ENCODE assay signal across 6 cellular contexts in the genomic region with DNA sequence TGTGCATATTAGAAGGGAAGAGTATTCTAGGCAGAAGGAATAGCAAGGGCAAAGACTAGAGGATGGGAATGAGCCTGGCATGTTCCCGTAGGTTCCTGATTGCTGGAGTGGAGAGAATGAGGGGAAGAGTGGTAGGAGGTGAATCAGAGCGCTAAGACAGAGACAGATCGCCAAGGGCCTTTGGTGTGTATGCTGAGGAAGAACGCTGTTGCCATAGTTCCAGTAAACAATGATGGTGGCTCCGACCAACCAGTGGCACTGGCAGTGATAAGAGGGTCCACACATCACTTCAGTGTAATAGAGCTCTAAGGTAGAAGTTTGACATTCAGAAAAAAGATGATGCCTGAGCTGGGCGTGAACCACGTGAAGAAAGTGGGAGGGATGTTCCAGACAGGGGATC. TPM values are rescaled to one million over a fixed set of nuclear protein-coding genes. Genes with fewer than 3 reads are reported as not detected.
DNase-seq lines count a peak whose midpoint lies in the region; ATAC-seq, FAIRE-seq and TF ChIP-seq lines count a peak whose summit lies in the region.

No MANE protein-coding gene starts in this region.

- POLR2A ChIA-PET in Panc1 (lab: Charles Lee): interaction anchor here (0.5 kb wide), 1 partner anchor 88 kb away, joined by 7 read pairs; no protein-coding TSS in a partner anchor

- peak overlapping the region; percentile 83 for H3K9ac ChIP-seq in keratinocyte (ENCODE audit: control insufficient read depth, extremely low read depth, insufficient read depth, low read length)

- CTCF ChIA-PET in Panc1 (lab: Charles Lee): no interaction called here

- H3K27ac ChIP-seq in Panc1 (ENCODE audit: low read length) (peak overlapping the region; percentile 86), keratinocyte (ENCODE audit: control insufficient read depth, insufficient read depth, low read length) (peak overlapping the region; percentile 84)

- H3K27me3 ChIP-seq in Panc1 (ENCODE audit: control insufficient read depth, insufficient read depth, low read length): no peaks in the 10 kb centered on the region
- H3K27me3 ChIP-seq in keratinocyte (ENCODE audit: control insufficient read depth, extremely low read depth, insufficient read depth, low read length): no peaks in the 10 kb centered on the region

- H3K79me2 ChIP-seq in keratinocyte (ENCODE audit: control insufficient read depth, insufficient read depth, low read length): peaks cover 15% of the 10 kb centered on the region

- no peak for FAIRE-seq in keratinocyte (lab: Jason Lieb, UNC)

- dilution Hi-C loops in keratinocyte (cut with MboI; ENCODE audit: extremely low pct_ligation_motif_present, low sequenced_read_pairs): no loop called here

- H3K9me1 ChIP-seq in keratinocyte (ENCODE audit: control insufficient read depth, extremely low read depth, insufficient read depth, low read length): no peaks in the 10 kb centered on the region

- no peaks in the 10 kb centered on the region; the same call in none of the 2 replicates for H3K36me3 ChIP-seq in Panc1 (ENCODE audit: control insufficient read depth, insufficient read depth, low read length)
- no peaks in the 10 kb centered on the region for H3K36me3 ChIP-seq in keratinocyte (ENCODE audit: control insufficient read depth in 2 of 2, extremely low read depth in 1 of 2, insufficient read depth in 2 of 2, low read length in 2 of 2)

- ATAC-seq in Panc1 (no peak), HG02763 (IDR thresholded peaks at IDR 0.05; ENCODE audit: unreplicated experiment) (no peak)

- BruUV-seq in Panc1 (replicated peaks; lab: Mats Ljungman, UMichigan): TSS peak; percentile 87

- DNase-seq in AG09309 (ENCODE audit: low read depth) (no peak), Panc1 (ENCODE audit: low read depth, low spot score) (no peak), keratinocyte (ENCODE audit: low read depth, low spot score) (no peak), NOMO-1 treated with DMSO at 0.1 percent for 48 hours (lab: John Stamatoyannopoulos, UW; ENCODE audit: unreplicated experiment) (no peak), NCI-H82 treated with DMSO at 0.1 percent for 48 hours (lab: John Stamatoyannopoulos, UW; ENCODE audit: unreplicated experiment) (no peak)

- no peak overlapping the region for H2AFZ ChIP-seq in keratinocyte (ENCODE audit: control insufficient read depth, low read length)

- TF ChIP-seq CTCF in AG09309 (IDR thresholded peaks at IDR 0.05; ENCODE audit: control insufficient read depth, insufficient read depth, low read depth, low read length, missing control alignments) (no peak), Panc1 (IDR thresholded peaks at IDR 0.05) (no peak), keratinocyte (optimal IDR thresholded peaks at IDR 0.05 in 1 of 3, IDR thresholded peaks at IDR 0.05 in 1 of 3, conservative IDR thresholded peaks at IDR 0.05 in 1 of 3; ENCODE audit: extremely low read depth in 1 of 3, insufficient read depth in 2 of 3, low read length in 3 of 3) (no peak)

- H3K4me1 ChIP-seq in Panc1 (ENCODE audit: control insufficient read depth, insufficient read depth, low read length) (peaks cover 4% of the 10 kb centered on the region; the same call in 1 of the 2 replicates), keratinocyte (ENCODE audit: control insufficient read depth, extremely low read depth, insufficient read depth, low read length) (peaks cover 9% of the 10 kb centered on the region)

- H3K4me3 ChIP-seq in AG09309 (ENCODE audit: control insufficient read depth, low read depth, low read length) (peak overlapping the region; percentile 92), Panc1 (ENCODE audit: low read depth in 2 of 2, low read length in 2 of 2) (peak overlapping the region; percentile 70 to 75), keratinocyte (ENCODE audit: control insufficient read depth in 2 of 3, extremely low read depth in 1 of 3, insufficient read depth in 2 of 3, low read depth in 1 of 3, low read length in 3 of 3) (peak overlapping the region; percentile 55 to 79 (median 62))

- no peaks in the 10 kb centered on the region for H3K9me3 ChIP-seq in Panc1 (ENCODE audit: control insufficient read depth, insufficient read depth, low read depth, low read length)
- no peaks in the 10 kb centered on the region for H3K9me3 ChIP-seq in keratinocyte (ENCODE audit: control insufficient read depth, low read depth, low read length)

- intact Hi-C loops in Panc1 (cut with micrococcal nuclease; ENCODE audit: unreplicated experiment): no loop called here

- in situ Hi-C loops in Panc1 (cut with HindIII; ENCODE audit: low pct_unique_long_range_greater_than_20kb, low sequenced_read_pairs): no loop called here

- peak overlapping the region; percentile 79 for H3K4me2 ChIP-seq in keratinocyte (ENCODE audit: control insufficient read depth, extremely low read depth, insufficient read depth, low read depth, low read length)

- H4K20me1 ChIP-seq in keratinocyte (ENCODE audit: control insufficient read depth, extremely low read depth, insufficient read depth, low read length): no peaks in the 10 kb centered on the region

RNA-seq across cellular contexts. Expression of gene TBC1D25, which starts 1.0 kb away (rescaled TPM):
- 29.4 TPM for total RNA-seq in Panc1 (2021; ENCODE audit: unreplicated experiment)
- 39.7 TPM for polyA plus RNA-seq in Panc1 (2012; ENCODE audit: insufficient read length)
- polyA plus RNA-seq in keratinocyte: 6.1 to 11.9 TPM (median 9.2 TPM) in 3 replicates
- 8.2 TPM for polyA plus RNA-seq in keratinocyte (2011; ENCODE audit: low read depth)
- polyA plus RNA-seq in keratinocyte (2011; cell fraction: cytosol; rRNA removed): 6.7 and 11.9 TPM in 2 replicates
- polyA plus RNA-seq in keratinocyte (2011; cell fraction: nucleus; rRNA removed): 12.2 and 15.6 TPM in 2 replicates
- 8.8 and 15.8 TPM in 2 replicates for polyA plus RNA-seq in keratinocyte (2012; ENCODE audit: low replicate concordance)
- 8.2 to 37.2 TPM (median 20.4 TPM) in 3 replicates for polyA minus RNA-seq in keratinocyte
- 9.8 TPM for polyA minus RNA-seq in keratinocyte (2011; cell fraction: cytosol; rRNA and poly(A)+ RNA removed)
- polyA minus RNA-seq in keratinocyte (2011; cell fraction: nucleus; rRNA and poly(A)+ RNA removed): 6.9 and 10.6 TPM in 2 replicates

RNA-seq across cellular contexts. Expression of gene EBP, which starts 18.9 kb away (rescaled TPM):
- total RNA-seq in Panc1 (2021; ENCODE audit: unreplicated experiment): 157 TPM
- 118 TPM for polyA plus RNA-seq in Panc1 (2012; ENCODE audit: insufficient read length)
- 157 to 285 TPM (median 194 TPM) in 3 replicates for polyA plus RNA-seq in keratinocyte
- 30.6 TPM for polyA plus RNA-seq in keratinocyte (2011; ENCODE audit: low read depth)
- 89.5 and 123 TPM in 2 replicates for polyA plus RNA-seq in keratinocyte (2011; cell fraction: cytosol; rRNA removed)
- 173 and 180 TPM in 2 replicates for polyA plus RNA-seq in keratinocyte (2011; cell fraction: nucleus; rRNA removed)
- polyA plus RNA-seq in keratinocyte (2012; ENCODE audit: low replicate concordance): 87.8 and 273 TPM in 2 replicates
- 265 to 582 TPM (median 337 TPM) in 3 replicates for polyA minus RNA-seq in keratinocyte
- polyA minus RNA-seq in keratinocyte (2011; cell fraction: cytosol; rRNA and poly(A)+ RNA removed): 143 TPM
- polyA minus RNA-seq in keratinocyte (2011; cell fraction: nucleus; rRNA and poly(A)+ RNA removed): 55.9 and 60.6 TPM in 2 replicates

RNA-seq across cellular contexts. Expression of gene PORCN, which starts 31.7 kb away (rescaled TPM):
- total RNA-seq in Panc1 (2021; ENCODE audit: unreplicated experiment): 8.6 TPM
- 16.5 TPM for polyA plus RNA-seq in Panc1 (2012; ENCODE audit: insufficient read length)
- polyA plus RNA-seq in keratinocyte: 52.2 to 78.4 TPM (median 69.3 TPM) in 3 replicates
- 5.2 TPM for polyA plus RNA-seq in keratinocyte (2011; ENCODE audit: low read depth)
- polyA plus RNA-seq in keratinocyte (2011; cell fraction: cytosol; rRNA removed): 53.0 and 92.1 TPM in 2 replicates
- 110 and 141 TPM in 2 replicates for polyA plus RNA-seq in keratinocyte (2011; cell fraction: nucleus; rRNA removed)
- 33.1 and 77.2 TPM in 2 replicates for polyA plus RNA-seq in keratinocyte (2012; ENCODE audit: low replicate concordance)
- 84.1 to 260 TPM (median 90.0 TPM) in 3 replicates for polyA minus RNA-seq in keratinocyte
- polyA minus RNA-seq in keratinocyte (2011; cell fraction: cytosol; rRNA and poly(A)+ RNA removed): 109 TPM
- 55.9 and 76.4 TPM in 2 replicates for polyA minus RNA-seq in keratinocyte (2011; cell fraction: nucleus; rRNA and poly(A)+ RNA removed)

RNA-seq across cellular contexts. Expression of gene RBM3, which starts 33.8 kb away (rescaled TPM):
- total RNA-seq in Panc1 (2021; ENCODE audit: unreplicated experiment): 528 TPM
- 600 TPM for polyA plus RNA-seq in Panc1 (2012; ENCODE audit: insufficient read length)
- 237 to 327 TPM (median 282 TPM) in 3 replicates for polyA plus RNA-seq in keratinocyte
- polyA plus RNA-seq in keratinocyte (2011; ENCODE audit: low read depth): 38.2 TPM
- polyA plus RNA-seq in keratinocyte (2011; cell fraction: cytosol; rRNA removed): 198 and 205 TPM in 2 replicates
- 200 and 256 TPM in 2 replicates for polyA plus RNA-seq in keratinocyte (2011; cell fraction: nucleus; rRNA removed)
- polyA plus RNA-seq in keratinocyte (2012; ENCODE audit: low replicate concordance): 82.5 and 371 TPM in 2 replicates
- polyA minus RNA-seq in keratinocyte: 147 to 296 TPM (median 202 TPM) in 3 replicates
- 149 TPM for polyA minus RNA-seq in keratinocyte (2011; cell fraction: cytosol; rRNA and poly(A)+ RNA removed)
- 74.6 and 96.0 TPM in 2 replicates for polyA minus RNA-seq in keratinocyte (2011; cell fraction: nucleus; rRNA and poly(A)+ RNA removed)

RNA-seq across cellular contexts. Expression of gene WDR13, which starts 56.8 kb away (rescaled TPM):
- 91.3 TPM for total RNA-seq in Panc1 (2021; ENCODE audit: unreplicated experiment)
- 155 TPM for polyA plus RNA-seq in Panc1 (2012; ENCODE audit: insufficient read length)
- 32.8 to 48.0 TPM (median 40.6 TPM) in 3 replicates for polyA plus RNA-seq in keratinocyte
- polyA plus RNA-seq in keratinocyte (2011; ENCODE audit: low read depth): 39.7 TPM
- polyA plus RNA-seq in keratinocyte (2011; cell fraction: cytosol; rRNA removed): 48.9 and 86.4 TPM in 2 replicates
- polyA plus RNA-seq in keratinocyte (2011; cell fraction: nucleus; rRNA removed): 78.0 and 123 TPM in 2 replicates
- polyA plus RNA-seq in keratinocyte (2012; ENCODE audit: low replicate concordance): 92.0 and 98.0 TPM in 2 replicates
- 36.3 to 211 TPM (median 40.0 TPM) in 3 replicates for polyA minus RNA-seq in keratinocyte
- 81.7 TPM for polyA minus RNA-seq in keratinocyte (2011; cell fraction: cytosol; rRNA and poly(A)+ RNA removed)
- polyA minus RNA-seq in keratinocyte (2011; cell fraction: nucleus; rRNA and poly(A)+ RNA removed): 31.0 and 34.7 TPM in 2 replicates
